Comparison of ENCODE assay signal across 32 cellular contexts in genomic region chrX:27878862-27879261, GRCh38.
"Had no signal": no experiment of that assay in that cellular context is flagged by ENCODE, and none has a peak within 500 bp of the region (broad histone marks: within the 10 kb centered on the region; RNA-seq: fewer than 3 reads in every experiment).

No MANE protein-coding gene starts in this region.

- FAIRE-seq: bronchial epithelial cell, TTC549 had no signal

- H3K36me3 ChIP-seq: adrenal gland, cardiac muscle cell had no signal

- DNase-seq: activated B cell treated with CpG ODN at 0.5 μM for 24 hours; activated CD4-positive, alpha-beta memory T cell treated with anti-CD3 and anti-CD28 coated beads for 36 hours; activated CD4-positive, alpha-beta T cell treated with anti-CD3 and anti-CD28 coated beads for 4 hours; activated CD4-positive, alpha-beta T cell treated with anti-CD3 and anti-CD28 coated beads, Interleukin-2, amount 10 ng/mL, durations not matched to agents 24 days and 14 days; activated CD4-positive, alpha-beta T cell treated with anti-CD3 and anti-CD28 coated beads, Interleukin-2, amount 50 U/mL, for 1 hour; activated CD4-positive, alpha-beta T cell treated with anti-CD3 and anti-CD28 coated beads, Interleukin-2, amount 50 U/mL, for 4 hours; activated CD4-positive, CD25-positive, alpha-beta regulatory T cell treated with anti-CD3 and anti-CD28 coated beads, Interleukin-2, amount 50 U/mL, for 72 hours; activated CD8-positive, alpha-beta memory T cell treated with anti-CD3 and anti-CD28 coated beads, Interleukin-2, amount 50 U/mL, for 4 hours; activated CD8-positive, alpha-beta T cell treated with anti-CD3 and anti-CD28 coated beads for 36 hours; activated effector memory CD4-positive, alpha-beta T cell treated with anti-CD3 and anti-CD28 coated beads, Interleukin-2, amount 50 U/mL, for 16 hours; activated gamma-delta T cell treated with Interleukin-2 at 50 U/mL for 16 hours; activated naive CD4-positive, alpha-beta T cell; activated naive CD4-positive, alpha-beta T cell treated with anti-CD3 and anti-CD28 coated beads for 36 hours; activated naive CD4-positive, alpha-beta T cell treated with anti-CD3 and anti-CD28 coated beads, Interleukin-2, amount 50 U/mL, for 16 hours; activated naive CD8-positive, alpha-beta T cell treated with anti-CD3 and anti-CD28 coated beads for 36 hours; activated T-cell treated with anti-CD3 and anti-CD28 coated beads for 4 hours; activated T-cell treated with anti-CD3 and anti-CD28 coated beads, Interleukin-2, amount 50 U/mL, for 1 hour; activated T-cell treated with anti-CD3 and anti-CD28 coated beads, Interleukin-2, amount 50 U/mL, for 4 hours; activated T-cell treated with anti-CD3 and anti-CD28 coated beads, Interleukin-2, amount 50 U/mL, for 72 hours; adrenal gland; amniotic stem cell; aorta; caudate nucleus; cerebellar nuclear complex; T-helper 2 cell; T-helper 9 cell had no signal

- H3K27me3 ChIP-seq: adrenal gland, cardiac muscle cell had no signal

- H3K27ac ChIP-seq: adrenal gland, cardiac muscle cell, VCaP had no signal

- H3K4me3 ChIP-seq: adrenal gland, cardiac muscle cell had no signal

- H3K4me1 ChIP-seq: adrenal gland had no signal

- H3K9me3 ChIP-seq: adrenal gland had no signal

- ATAC-seq: activated CD8-positive, alpha-beta T cell treated with anti-CD3 and anti-CD28 coated beads for 36 hours; activated naive CD4-positive, alpha-beta T cell treated with anti-CD3 and anti-CD28 coated beads, Interleukin-2, amount 50 U/mL, for 72 hours; activated T-cell treated with anti-CD3 and anti-CD28 coated beads, Interleukin-2, amount 50 U/mL, for 4 hours; activated T-cell treated with anti-CD3 and anti-CD28 coated beads, Interleukin-2, amount 50 U/mL, for 72 hours; activated T-helper 17 cell treated with anti-CD3 and anti-CD28 coated beads, Interleukin-2, amount 50 U/mL, for 72 hours had no signal
